17 cellular contexts compared by ENCODE assay signal in the genomic region with DNA sequence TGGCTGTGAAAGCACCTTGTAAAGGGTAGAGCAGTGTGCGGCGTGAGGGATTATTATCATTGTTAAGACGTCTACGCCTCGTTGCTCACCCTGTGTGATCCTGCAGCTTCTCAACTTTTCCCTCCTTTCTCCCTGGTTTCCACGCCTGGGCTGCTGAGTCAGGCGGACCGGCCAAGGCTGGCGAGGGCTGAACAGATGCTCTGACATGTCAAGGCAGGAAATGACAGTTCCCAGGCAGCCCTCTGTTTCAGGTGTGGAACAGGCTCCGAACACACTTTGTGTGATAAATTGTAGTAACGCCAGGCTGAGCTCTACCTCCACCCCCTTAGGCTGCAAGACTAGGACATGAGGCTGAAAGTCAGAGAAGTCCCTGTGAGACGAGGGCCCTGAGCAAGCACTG. TPM values are rescaled to one million over a fixed set of nuclear protein-coding genes. Genes with fewer than 3 reads are reported as not detected.
DNase-seq lines count a peak whose midpoint lies in the region; ATAC-seq, FAIRE-seq and TF ChIP-seq lines count a peak whose summit lies in the region.
"Had no signal": no experiment of that assay in that cellular context is flagged by ENCODE, and none has a peak within 500 bp of the region (broad histone marks: within the 10 kb centered on the region; RNA-seq: fewer than 3 reads in every experiment).

No MANE protein-coding gene starts in this region.

- H3K27me3 ChIP-seq in esophagus squamous epithelium (no peaks in the 10 kb centered on the region), trophoblast cell (ENCODE audit: insufficient read depth, low read length) (no peaks in the 10 kb centered on the region), suprapubic skin (no peaks in the 10 kb centered on the region), ascending aorta (no peaks in the 10 kb centered on the region)

- no peak for TF ChIP-seq EP300 in suprapubic skin (IDR thresholded peaks at IDR 0.05)

- no peak for ATAC-seq in HG03196 (IDR thresholded peaks at IDR 0.05; ENCODE audit: unreplicated experiment)

- TF ChIP-seq POLR2A in esophagus squamous epithelium (IDR thresholded peaks at IDR 0.05), result no peak
- no peak for TF ChIP-seq POLR2A in suprapubic skin (IDR thresholded peaks at IDR 0.05)

- H3K9ac ChIP-seq in trophoblast cell (ENCODE audit: low read length), result no peak overlapping the region

- no peak overlapping the region for H3K4ac ChIP-seq in trophoblast cell (ENCODE audit: low read depth, low read length)

- TF ChIP-seq CTCF in RWPE1 (conservative IDR thresholded peaks at IDR 0.05; ENCODE audit: low read depth), result no peak
- no peak for TF ChIP-seq CTCF in esophagus squamous epithelium (IDR thresholded peaks at IDR 0.05)
- no peak for TF ChIP-seq CTCF in suprapubic skin (IDR thresholded peaks at IDR 0.05)
- TF ChIP-seq CTCF in ascending aorta (IDR thresholded peaks at IDR 0.05), result no peak

- CTCF ChIA-PET in RWPE1 (lab: Yijun Ruan, JAX), result no interaction called here

- POLR2A ChIA-PET in RWPE1 (lab: Yijun Ruan, JAX; ENCODE audit: low non-redundant PET), result no interaction called here

- H3K14ac ChIP-seq in trophoblast cell (ENCODE audit: low read length), result no peak overlapping the region

- no peak overlapping the region for H2AFZ ChIP-seq in trophoblast cell (ENCODE audit: insufficient read depth, low read length, poor library complexity)
- H2AFZ ChIP-seq: GM23338, PC-9 had no signal

- H4K91ac ChIP-seq in trophoblast cell (ENCODE audit: low read depth, low read length), result no peak overlapping the region

- no peak overlapping the region for H3K23ac ChIP-seq in trophoblast cell (ENCODE audit: low read length)

- H2BK12ac ChIP-seq in trophoblast cell (ENCODE audit: low read length), result peak overlapping the region; percentile 16

- intact Hi-C loops in esophagus squamous epithelium (cut with DNase I) (no loop called here), ascending aorta (cut with DNase I) (no loop called here)

- FAIRE-seq in HTR-8/SVneo (lab: Jason Lieb, UNC), result peak; percentile 70
- FAIRE-seq: D721Med had no signal

- no peaks in the 10 kb centered on the region for H3K9me3 ChIP-seq in esophagus squamous epithelium
- H3K9me3 ChIP-seq in trophoblast cell (ENCODE audit: insufficient read depth, low read depth, low read length), result no peaks in the 10 kb centered on the region
- no peaks in the 10 kb centered on the region for H3K9me3 ChIP-seq in suprapubic skin
- H3K9me3 ChIP-seq in ascending aorta, result no peaks in the 10 kb centered on the region

- H3K4me3 ChIP-seq in esophagus squamous epithelium (no peak overlapping the region), trophoblast cell (ENCODE audit: low read depth, low read length) (no peak overlapping the region), suprapubic skin (no peak overlapping the region), ascending aorta (no peak overlapping the region)
- H3K4me3 ChIP-seq: GM23338, PC-9 had no signal

- 59 to 61% methylated on average over 10 of the region's 12 CpGs for WGBS in esophagus squamous epithelium, 2 donors
- no CpG with 5 or more reads among the region's 12 CpGs for WGBS in trophoblast cell (ENCODE audit: extremely low coverage, insufficient coverage, insufficient read length)
- WGBS in suprapubic skin, result 90% methylated on average over 7 of the region's 12 CpGs

- H2BK5ac ChIP-seq in trophoblast cell (ENCODE audit: low read depth, low read length, poor library complexity), result no peak overlapping the region

- H3K4me1 ChIP-seq in esophagus squamous epithelium, result peaks cover 0 to 51% (median 16%) of the 10 kb centered on the region in 3 donors
- peaks cover 10 to 14% of the 10 kb centered on the region in 2 experiments for H3K4me1 ChIP-seq in trophoblast cell (ENCODE audit: control insufficient read depth in 1 of 2, insufficient read depth in 2 of 2, low read length in 2 of 2)
- no peaks in the 10 kb centered on the region for H3K4me1 ChIP-seq in suprapubic skin
- H3K4me1 ChIP-seq in ascending aorta, result no peaks in the 10 kb centered on the region

- H3K27ac ChIP-seq in RWPE1, result peak overlapping the region; percentile 7; the same call in 1 of the 2 replicates
- H3K27ac ChIP-seq in esophagus squamous epithelium, result peak overlapping the region in 3 of 4 donors; percentile 34 to 45 (median 35)
- no peak overlapping the region for H3K27ac ChIP-seq in trophoblast cell (ENCODE audit: low read depth, low read length)
- H3K27ac ChIP-seq in suprapubic skin, result no peak overlapping the region
- no peak overlapping the region for H3K27ac ChIP-seq in ascending aorta
- H3K27ac ChIP-seq: C4-2B, PC-9 had no signal

- DNase-seq in HTR-8/SVneo (ENCODE audit: insufficient read length, low spot score) (no peak), RWPE1 (ENCODE audit: low spot score) (no peak), esophagus squamous epithelium (lab: John Stamatoyannopoulos, UW) (no peak), trophoblast cell (no peak), SW 1271 (lab: John Stamatoyannopoulos, UW) (no peak), suprapubic skin (ENCODE audit: low spot score in 2 of 2) (no peak), ascending aorta (ENCODE audit: low spot score in 2 of 2) (no peak)
- DNase-seq: KG1, MV-4-11, NCI-H1930, NCI-H345, NCI-H524 treated with DMSO at 0.1 percent for 48 hours, PC-9 had no signal

- no peaks in the 10 kb centered on the region for H3K79me1 ChIP-seq in trophoblast cell (ENCODE audit: low read length)

- H3K4me2 ChIP-seq in trophoblast cell (ENCODE audit: low read length), result no peak overlapping the region
- H3K4me2 ChIP-seq: PC-9 had no signal

- no peak overlapping the region for H4K12ac ChIP-seq in trophoblast cell (ENCODE audit: low read depth, low read length)

- H4K8ac ChIP-seq in trophoblast cell (ENCODE audit: low read depth, low read length), result no peak overlapping the region

- no peak overlapping the region for H3K18ac ChIP-seq in trophoblast cell (ENCODE audit: low read length)

- H2BK120ac ChIP-seq in trophoblast cell (ENCODE audit: insufficient read depth, low read length, poor library complexity), result no peak overlapping the region

- H2AK5ac ChIP-seq in trophoblast cell (ENCODE audit: low read length), result no peak overlapping the region

- no peaks in the 10 kb centered on the region for H3K36me3 ChIP-seq in esophagus squamous epithelium
- no peaks in the 10 kb centered on the region for H3K36me3 ChIP-seq in trophoblast cell (ENCODE audit: control insufficient read depth in 1 of 2, insufficient read depth in 2 of 2, low read length in 2 of 2)
- H3K36me3 ChIP-seq in suprapubic skin, result no peaks in the 10 kb centered on the region
- H3K36me3 ChIP-seq in ascending aorta, result no peaks in the 10 kb centered on the region

- no peaks in the 10 kb centered on the region for H3K79me2 ChIP-seq in trophoblast cell (ENCODE audit: control insufficient read depth, insufficient read depth, low read length, poor library complexity)

RNA-seq across cellular contexts. Expression of a gene that starts 46.0 kb away (rescaled TPM):
- total RNA-seq in esophagus squamous epithelium (10 to 100 TPM in 1 of 4 donors, 1 to 10 TPM in 3; 2.2 to 13.4 (median 4.2) TPM), suprapubic skin (1 to 10 TPM; 2.2 to 3.1 (median 2.8) TPM), ascending aorta (100 TPM)
- 2.7 and 3.0 TPM in 2 replicates for polyA plus RNA-seq in trophoblast cell (2013)
- total RNA-seq: GM23338 had no signal
- polyA plus RNA-seq: GM23338 had no signal

Comparison
In these comparisons a context has a peak if more than half of its experiments do, and no peak if none do; other contexts are left out.
1. H3K27ac ChIP-seq: peak in RWPE1 (single experiment) and esophagus squamous epithelium (3 of 4); none in trophoblast cell (single experiment), suprapubic skin (single experiment) and ascending aorta (0 of 2).